Comparison of ENCODE assay signal across 8 cellular contexts in genomic region chr3:179452166-179452544, GRCh38. TPM values are rescaled to one million over a fixed set of nuclear protein-coding genes. Genes with fewer than 3 reads are reported as not detected.
DNase-seq lines count a peak whose midpoint lies in the region; ATAC-seq and TF ChIP-seq lines count a peak whose summit lies in the region.

No MANE protein-coding gene starts in this region.

- ATAC-seq in CD8-positive, alpha-beta T cell = no peak
- no peak for ATAC-seq in GM19351 (IDR thresholded peaks at IDR 0.05; ENCODE audit: unreplicated experiment)

- no peaks in the 10 kb centered on the region for H3K36me3 Mint-ChIP-seq in CD8-positive, alpha-beta T cell

- H3K27me3 Mint-ChIP-seq in CD8-positive, alpha-beta T cell (ENCODE audit: low read depth) = peaks cover 53% of the 10 kb centered on the region

- no peak overlapping the region for H3K27ac Mint-ChIP-seq in CD8-positive, alpha-beta T cell

- H3K4me1 Mint-ChIP-seq in CD8-positive, alpha-beta T cell (ENCODE audit: low read depth) = peaks cover 18% of the 10 kb centered on the region

- peak overlapping the region; percentile 86 for H3K4me3 Mint-ChIP-seq in CD8-positive, alpha-beta T cell

- CTCF ChIA-PET in CD8-positive, alpha-beta T cell (lab: Charles Lee) = no interaction called here

- intact Hi-C loops in CD8-positive, alpha-beta T cell (cut with DNase I, micrococcal nuclease) = no loop called here

- H3K4me1 ChIP-seq in CD8-positive, alpha-beta T cell (ENCODE audit: insufficient read depth, low read length) = peaks cover 9% of the 10 kb centered on the region
- H3K4me1 ChIP-seq in duodenal mucosa (ENCODE audit: control insufficient read depth in 1 of 2, insufficient read depth in 2 of 2, low read length in 2 of 2) (peaks cover 4 to 5% of the 10 kb centered on the region in 2 donors), neuron (ENCODE audit: insufficient read depth, low read length) (peaks cover 7% of the 10 kb centered on the region)

- no peak overlapping the region for H3K4me3 ChIP-seq in CD8-positive, alpha-beta T cell (ENCODE audit: low read depth, low read length)
- H3K4me3 ChIP-seq in duodenal mucosa (ENCODE audit: low read depth in 1 of 2, low read length in 2 of 2) = peak overlapping the region; percentile 60 to 72
- H3K4me3 ChIP-seq in neuron (ENCODE audit: low read length) = peak overlapping the region; percentile 96

- no peak overlapping the region for H3K27ac ChIP-seq in CD8-positive, alpha-beta T cell (ENCODE audit: low read depth, low read length)
- peak overlapping the region; percentile 76 for H3K27ac ChIP-seq in duodenal mucosa (ENCODE audit: low read depth, low read length)

- no peaks in the 10 kb centered on the region for H3K9me3 ChIP-seq in CD8-positive, alpha-beta T cell (ENCODE audit: low read length)
- H3K9me3 ChIP-seq in duodenal mucosa (ENCODE audit: control insufficient read depth in 1 of 2, low read length in 2 of 2) (no peaks in the 10 kb centered on the region), neuron (ENCODE audit: low read length) (peaks cover 2% of the 10 kb centered on the region)

- POLR2A ChIA-PET in CD8-positive, alpha-beta T cell (lab: Charles Lee) = no interaction called here

- H3K9me3 Mint-ChIP-seq in CD8-positive, alpha-beta T cell = no peaks in the 10 kb centered on the region

- DNase-seq in CD8-positive, alpha-beta T cell = no peak
- peak; percentile 63 for DNase-seq in NCI-H2227 (lab: John Stamatoyannopoulos, UW; ENCODE audit: unreplicated experiment)
- no peak for DNase-seq in NCI-H1105 treated with DMSO at 0.1 percent for 48 hours (lab: John Stamatoyannopoulos, UW)
- no peak for DNase-seq in iPS-NIHi11 (ENCODE audit: low spot score)
- no peak for DNase-seq in CD1c-positive myeloid dendritic cell (ENCODE audit: extremely low spot score)

- H2AFZ ChIP-seq in neuron (ENCODE audit: low read depth, low read length) = peak overlapping the region; percentile 99

- TF ChIP-seq CTCF in CD8-positive, alpha-beta T cell (IDR thresholded peaks at IDR 0.05) = no peak

- H3K36me3 ChIP-seq in CD8-positive, alpha-beta T cell (ENCODE audit: insufficient read depth, low read length) = no peaks in the 10 kb centered on the region
- no peaks in the 10 kb centered on the region for H3K36me3 ChIP-seq in duodenal mucosa (ENCODE audit: control insufficient read depth in 1 of 2, insufficient read depth in 2 of 2, low read length in 2 of 2)
- H3K36me3 ChIP-seq in neuron (ENCODE audit: insufficient read depth, low read length) = no peaks in the 10 kb centered on the region

- peak overlapping the region in 1 of 2 donors; percentile 7 for H3K9ac ChIP-seq in duodenal mucosa (ENCODE audit: low read depth in 1 of 2, low read length in 2 of 2)

- peaks cover 15% of the 10 kb centered on the region for H3K27me3 ChIP-seq in CD8-positive, alpha-beta T cell (ENCODE audit: insufficient read depth, low read length)
- H3K27me3 ChIP-seq in duodenal mucosa (ENCODE audit: control insufficient read depth in 1 of 2, insufficient read depth in 2 of 2, low read length in 2 of 2) (peaks cover 3 to 30% of the 10 kb centered on the region in 2 donors), neuron (ENCODE audit: insufficient read depth, low read length) (no peaks in the 10 kb centered on the region)

RNA-seq across cellular contexts. Expression of gene GNB4, which starts 0.9 kb away (rescaled TPM):
- under 1 TPM; 0.33 to 0.44 TPM for total RNA-seq in CD8-positive, alpha-beta T cell
